Comparison of ENCODE assay signal across 16 cellular contexts in the genomic region with DNA sequence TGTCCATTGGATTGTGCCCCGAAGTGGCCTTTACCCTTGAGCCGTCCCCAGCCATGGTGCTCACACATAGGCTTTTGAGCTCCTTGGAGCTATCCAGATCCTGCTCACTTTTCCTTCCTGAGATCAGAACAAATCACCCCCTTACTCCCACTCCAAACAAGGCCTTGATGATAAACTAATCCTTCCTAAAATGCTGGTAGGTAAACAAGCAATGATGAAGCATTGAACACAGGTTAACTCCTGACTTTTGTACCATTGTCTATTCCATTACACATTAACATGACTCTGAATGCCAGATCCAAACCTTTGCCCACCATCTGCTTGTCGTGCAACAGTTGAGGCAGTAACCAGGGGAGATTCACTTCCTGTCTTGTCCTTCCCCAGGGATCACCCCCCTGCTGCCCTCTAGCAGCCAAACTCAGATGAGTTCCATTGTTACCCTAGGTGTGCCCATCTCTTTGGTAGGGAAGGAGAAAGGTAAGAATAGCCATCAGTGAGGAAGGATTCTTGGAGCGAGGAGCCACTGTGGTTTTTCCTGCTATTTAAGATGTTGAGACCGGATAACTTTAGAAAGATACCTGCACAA.
DNase-seq lines count a peak whose midpoint lies in the region; ATAC-seq and TF ChIP-seq lines count a peak whose summit lies in the region.
"Had no signal": no experiment of that assay in that cellular context is flagged by ENCODE, and none has a peak within 500 bp of the region (broad histone marks: within the 10 kb centered on the region; RNA-seq: fewer than 3 reads in every experiment).

No MANE protein-coding gene starts in this region.

- H3K27me3 ChIP-seq in mammary epithelial cell (ENCODE audit: insufficient read depth, low read length): no peaks in the 10 kb centered on the region
- H3K27me3 ChIP-seq in OCI-LY1 (ENCODE audit: insufficient read depth, low read length): no peaks in the 10 kb centered on the region
- no peaks in the 10 kb centered on the region for H3K27me3 ChIP-seq in endodermal cell (ENCODE audit: control insufficient read depth, insufficient read depth, low read length, poor library complexity, severe bottlenecking)
- H3K27me3 ChIP-seq in left lung: no peaks in the 10 kb centered on the region
- H3K27me3 ChIP-seq: BLaER1 treated with 17β-estradiol and CSF1 and Interleukin-3, amounts not matched to agents 10 nM and 100 nM had no signal

- H4K20me1 ChIP-seq in mammary epithelial cell (ENCODE audit: insufficient read depth, low read length) (no peaks in the 10 kb centered on the region), OCI-LY1 (ENCODE audit: insufficient read depth, low read length) (no peaks in the 10 kb centered on the region)
- H4K20me1 ChIP-seq: BLaER1 treated with 17β-estradiol and CSF1 and Interleukin-3, amounts not matched to agents 10 nM and 100 nM had no signal

- intact Hi-C loops in MCF 10A (cut with micrococcal nuclease) (no loop called here), mammary epithelial cell (cut with micrococcal nuclease) (loop anchor here (10.0 kb wide), 1 partner anchor 1015 kb away; no protein-coding TSS in a partner anchor), left lung (cut with DNase I) (no loop called here)

- H3K36me3 ChIP-seq in mammary epithelial cell (ENCODE audit: insufficient read depth, low read length): peaks cover 3% of the 10 kb centered on the region
- no peaks in the 10 kb centered on the region for H3K36me3 ChIP-seq in OCI-LY1 (ENCODE audit: insufficient read depth, low read length)
- peaks cover 20% of the 10 kb centered on the region for H3K36me3 ChIP-seq in endodermal cell (ENCODE audit: control insufficient read depth, insufficient read depth, low read length)
- H3K36me3 ChIP-seq in left lung: no peaks in the 10 kb centered on the region

- no peaks in the 10 kb centered on the region for H3K9me2 ChIP-seq in OCI-LY1 (ENCODE audit: low read depth, low read length)

- no peak for ATAC-seq in left lung

- TF ChIP-seq CTCF in MCF 10A (IDR thresholded peaks at IDR 0.05; ENCODE audit: unreplicated experiment) (no peak), mammary epithelial cell (conservative IDR thresholded peaks at IDR 0.05 in 1 of 2, IDR thresholded peaks at IDR 0.05 in 1 of 2; ENCODE audit: extremely low read depth in 1 of 2, insufficient read depth in 1 of 2, low read depth in 1 of 2, low read length in 2 of 2) (no peak), OCI-LY1 (IDR thresholded peaks at IDR 0.05; ENCODE audit: low read length) (peak; percentile 5; the same call in 1 of the 2 replicates), endodermal cell (conservative IDR thresholded peaks at IDR 0.05) (peak; percentile 52), left lung (IDR thresholded peaks at IDR 0.05) (no peak)

- in situ Hi-C loops in mammary epithelial cell (cut with MboI; ENCODE audit: low sequenced_read_pairs in 2 of 2): loop anchor here in 1 of 2 donors (10.0 kb wide), 1 partner anchor 455 kb away; no protein-coding TSS in a partner anchor

- 100% methylated on average over 5 of the region's 5 CpGs for WGBS in mammary epithelial cell (ENCODE audit: low coverage, missing lambda C conversion rate)
- WGBS in endodermal cell (ENCODE audit: insufficient coverage in 1 of 2, insufficient read length in 1 of 2), 2 experiments: 90 to 93% methylated on average over 2 to 5 of the region's 5 CpGs

- no TSS peak for BruUV-seq in MCF 10A (replicated peaks; lab: Mats Ljungman, UMichigan)
- BruUV-seq in mammary epithelial cell (replicated peaks; lab: Mats Ljungman, UMichigan): no TSS peak

- H3K4me3 Mint-ChIP-seq in MCF 10A (ENCODE audit: unreplicated experiment) (no peak overlapping the region), endodermal cell (no peak overlapping the region)

- no peak overlapping the region for H3K4me3 ChIP-seq in mammary epithelial cell (replicated peaks in 1 of 3; ENCODE audit: insufficient read depth in 1 of 3, low read depth in 2 of 3, low read length in 3 of 3)
- H3K4me3 ChIP-seq in OCI-LY1 (ENCODE audit: low read depth, low read length, poor library complexity, severe bottlenecking): no peak overlapping the region
- no peak overlapping the region for H3K4me3 ChIP-seq in endodermal cell (ENCODE audit: low read length)
- H3K4me3 ChIP-seq in left lung: no peak overlapping the region
- H3K4me3 ChIP-seq: BLaER1 treated with 17β-estradiol and CSF1 and Interleukin-3, amounts not matched to agents 10 nM and 100 nM had no signal

- H3K9me3 ChIP-seq in mammary epithelial cell (replicated peaks; ENCODE audit: insufficient read depth, low read length) (no peaks in the 10 kb centered on the region), OCI-LY1 (ENCODE audit: low read length) (no peaks in the 10 kb centered on the region), endodermal cell (ENCODE audit: control insufficient read depth, low read length) (no peaks in the 10 kb centered on the region), left lung (no peaks in the 10 kb centered on the region)
- H3K9me3 ChIP-seq: BLaER1 treated with 17β-estradiol and CSF1 and Interleukin-3, amounts not matched to agents 10 nM and 100 nM had no signal

- no peaks in the 10 kb centered on the region for H3K79me2 ChIP-seq in mammary epithelial cell (ENCODE audit: insufficient read depth, low read length)
- H3K79me2 ChIP-seq in OCI-LY1 (ENCODE audit: insufficient read depth, low read length): no peaks in the 10 kb centered on the region

- H3K36me3 Mint-ChIP-seq in MCF 10A (ENCODE audit: insufficient read depth, unreplicated experiment) (peaks cover 19% of the 10 kb centered on the region), endodermal cell (ENCODE audit: low read depth) (peaks cover 20% of the 10 kb centered on the region)

- H3K4me1 Mint-ChIP-seq in MCF 10A (ENCODE audit: insufficient read depth, unreplicated experiment): peaks cover 17% of the 10 kb centered on the region
- peaks cover 21% of the 10 kb centered on the region for H3K4me1 Mint-ChIP-seq in endodermal cell

- H3K27me3 Mint-ChIP-seq in MCF 10A (ENCODE audit: insufficient read depth, unreplicated experiment): no peaks in the 10 kb centered on the region
- H3K27me3 Mint-ChIP-seq in endodermal cell (ENCODE audit: insufficient read depth): no peaks in the 10 kb centered on the region

- dilution Hi-C loops in mammary epithelial cell (cut with HindIII; ENCODE audit: low sequenced_read_pairs): no loop called here

- H3K27ac Mint-ChIP-seq in MCF 10A (ENCODE audit: low read depth, unreplicated experiment): peak overlapping the region; percentile 42
- peak overlapping the region; percentile 27 for H3K27ac Mint-ChIP-seq in endodermal cell

- CTCF ChIA-PET in MCF 10A (lab: Yijun Ruan, JAX): interaction anchor here (0.7 to 10.3 kb wide), 6 partner anchors 10 to 457 kb away, joined by 3 to 78 read pairs (median 3); no protein-coding TSS in a partner anchor
- CTCF ChIA-PET in mammary epithelial cell (lab: Charles Lee; ENCODE audit: low non-redundant PET): no interaction called here

- H3K4me2 ChIP-seq in mammary epithelial cell (ENCODE audit: insufficient read depth, low read depth, low read length) (no peak overlapping the region), OCI-LY1 (ENCODE audit: low read length) (no peak overlapping the region)

- H2AFZ ChIP-seq in mammary epithelial cell (ENCODE audit: low read depth, low read length): no peak overlapping the region
- no peak overlapping the region for H2AFZ ChIP-seq in OCI-LY1 (ENCODE audit: low read length)

- POLR2A ChIA-PET in MCF 10A (lab: Yijun Ruan, JAX): interaction anchor here (0.5 to 1.4 kb wide), 4 partner anchors 10 to 192 kb away, joined by 3 read pairs; no protein-coding TSS in a partner anchor

- peaks cover 8% of the 10 kb centered on the region for H3K4me1 ChIP-seq in mammary epithelial cell (ENCODE audit: insufficient read depth, low read length)
- no peaks in the 10 kb centered on the region for H3K4me1 ChIP-seq in OCI-LY1 (ENCODE audit: insufficient read depth, low read length, severe bottlenecking)
- no peaks in the 10 kb centered on the region for H3K4me1 ChIP-seq in endodermal cell (ENCODE audit: control insufficient read depth, insufficient read depth, low read length)
- H3K4me1 ChIP-seq in left lung: no peaks in the 10 kb centered on the region

- H3K9ac ChIP-seq in mammary epithelial cell (ENCODE audit: insufficient read depth, low read length) (no peak overlapping the region), OCI-LY1 (ENCODE audit: low read length) (no peak overlapping the region), endodermal cell (ENCODE audit: extremely low read depth, low read length, poor library complexity, severe bottlenecking) (no peak overlapping the region)
- H3K9ac ChIP-seq: BLaER1 treated with 17β-estradiol and CSF1 and Interleukin-3, amounts not matched to agents 10 nM and 100 nM had no signal

- no peak for DNase-seq in MCF 10A (ENCODE audit: unreplicated experiment)
- DNase-seq in mammary epithelial cell: no peak
- DNase-seq in endodermal cell: no peak
- peak; percentile 81 for DNase-seq in renal cortical epithelial cell (ENCODE audit: low read depth)
- no peak for DNase-seq in T-helper 2 cell
- DNase-seq in left lung: no peak
- DNase-seq in ecto neural progenitor cell (ENCODE audit: low spot score): no peak
- DNase-seq: DMS 273 treated with DMSO at 0.1 percent for 48 hours, EL, Karpas-422, NCI-H1105, NCI-H1694, NCI-H526 had no signal

- H3K9me3 Mint-ChIP-seq in MCF 10A (ENCODE audit: unreplicated experiment) (no peaks in the 10 kb centered on the region), endodermal cell (no peaks in the 10 kb centered on the region)

- no peaks in the 10 kb centered on the region for H3F3A ChIP-seq in OCI-LY1 (ENCODE audit: insufficient read depth, low read length)

- H3K27ac ChIP-seq in mammary epithelial cell (ENCODE audit: insufficient read depth, low read depth, low read length) (no peak overlapping the region), OCI-LY1 (ENCODE audit: low read depth, low read length, poor library complexity, severe bottlenecking) (no peak overlapping the region), endodermal cell (ENCODE audit: low read depth, low read length) (no peak overlapping the region), left lung (no peak overlapping the region)
- H3K27ac ChIP-seq: BLaER1 treated with 17β-estradiol and CSF1 and Interleukin-3, amounts not matched to agents 10 nM and 100 nM; RWPE1 had no signal

Comparison
In these comparisons a context has a peak if more than half of its experiments do, and no peak if none do; other contexts are left out.
1. CTCF ChIP-seq: peak in OCI-LY1 (single experiment) and endodermal cell (single experiment); none in MCF 10A (single experiment), mammary epithelial cell (0 of 2) and left lung (0 of 2).